In the genomic region with DNA sequence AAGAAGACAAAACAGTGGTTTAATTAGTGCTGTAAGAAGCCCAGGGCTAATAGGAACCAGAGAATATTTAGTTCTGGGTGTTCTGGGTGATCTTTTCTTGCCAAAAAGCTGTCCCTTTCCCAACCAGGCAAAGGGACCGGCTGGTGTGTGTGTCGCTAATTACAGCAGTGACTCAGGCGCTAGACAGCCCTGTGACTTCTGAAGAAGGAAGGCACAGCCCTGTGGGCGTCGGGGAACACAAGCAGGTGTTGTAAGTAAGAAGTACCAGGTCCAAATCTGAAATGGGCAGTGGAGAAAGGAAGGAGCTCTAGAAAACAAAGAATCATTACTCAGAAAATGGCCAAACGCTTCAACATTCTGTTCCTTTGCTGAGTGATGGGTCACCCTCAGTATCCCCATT, we compare ENCODE assay signal across 33 cellular contexts.
DNase-seq lines count a peak whose midpoint lies in the region; ATAC-seq, FAIRE-seq and TF ChIP-seq lines count a peak whose summit lies in the region.
"Had no signal": no experiment of that assay in that cellular context is flagged by ENCODE, and none has a peak within 500 bp of the region (broad histone marks: within the 10 kb centered on the region; RNA-seq: fewer than 3 reads in every experiment).

No MANE protein-coding gene starts in this region.

- no peak overlapping the region for H3K27ac Mint-ChIP-seq in type B pancreatic cell
- H3K27ac Mint-ChIP-seq: activated naive CD4-positive, alpha-beta T cell treated with anti-CD3 and anti-CD28 coated beads for 36 hours; activated T-helper 1 cell treated with anti-CD3 and anti-CD28 coated beads, Interleukin-12 subunit alpha, Interleukin-12 subunit beta, Interleukin-2, Interleukin-4 antibody, amounts not matched to agents 30 ng/mL and 10 ng/mL and 1 ng/mL, durations not matched to agents 14 hours and 24 hours and 36 hours; B cell; CD4-positive, alpha-beta memory T cell; T-helper 1 cell treated with Interleukin-12 subunit alpha and Interleukin-12 subunit beta and Interleukin-4 antibody, amounts not matched to agents 30 μg/mL and 1 μg/mL, for 36 hours had no signal

- H3K4me3 Mint-ChIP-seq in type B pancreatic cell: no peak overlapping the region
- H3K4me3 Mint-ChIP-seq: activated naive CD4-positive, alpha-beta T cell treated with anti-CD3 and anti-CD28 coated beads for 36 hours; activated T-helper 1 cell treated with anti-CD3 and anti-CD28 coated beads, Interleukin-12 subunit alpha, Interleukin-12 subunit beta, Interleukin-2, Interleukin-4 antibody, amounts not matched to agents 30 ng/mL and 10 ng/mL and 1 ng/mL, durations not matched to agents 14 hours and 24 hours and 36 hours; B cell; CD4-positive, alpha-beta memory T cell; nephron; T-helper 1 cell treated with Interleukin-12 subunit alpha and Interleukin-12 subunit beta and Interleukin-4 antibody, amounts not matched to agents 30 μg/mL and 1 μg/mL, for 36 hours had no signal

- no peaks in the 10 kb centered on the region for H4K20me1 ChIP-seq in K562 (replicated peaks; ENCODE audit: control insufficient read depth, insufficient read depth, low read length)

- no peak for TF ChIP-seq POLR2A in K562 (conservative IDR thresholded peaks at IDR 0.05)

- H3K9me3 ChIP-seq in left ventricle myocardium inferior (replicated peaks) (peaks cover 9% of the 10 kb centered on the region), K562 (replicated peaks; ENCODE audit: control insufficient read depth, insufficient read depth, low read depth, low read length) (0 out of 2 replicates have a peak, but pooled peaks cover 3% of the 10 kb centered on the region), colonic mucosa (no peaks in the 10 kb centered on the region)
- H3K9me3 ChIP-seq: esophagus squamous epithelium, mucosa of descending colon, pancreas, thoracic aorta had no signal

- peak overlapping the region; percentile 44 for H3K4me2 ChIP-seq in K562 (ENCODE audit: insufficient read depth, low read length)
- H3K4me2 ChIP-seq: hepatocyte, PC-9 had no signal

- POLR2A ChIA-PET in K562 (lab: Yijun Ruan, JAX): interaction anchor here (0.8 kb wide), 1 partner anchor 18 kb away, joined by 3 read pairs; no protein-coding TSS in a partner anchor

- H3K27me3 Mint-ChIP-seq in type B pancreatic cell: no peaks in the 10 kb centered on the region

- FAIRE-seq in K562 (lab: Jason Lieb, UNC): no peak
- FAIRE-seq: GM18507, pancreas, TTC549 had no signal

- H3K79me2 ChIP-seq in K562 (ENCODE audit: control insufficient read depth, insufficient read depth, low read length): no peaks in the 10 kb centered on the region
- H3K79me2 ChIP-seq: hepatocyte had no signal

- H3K9me1 ChIP-seq in K562 (ENCODE audit: control insufficient read depth, insufficient read depth, low read length): no peaks in the 10 kb centered on the region

- BruUV-seq in K562 (replicated peaks; lab: Mats Ljungman, UMichigan): no TSS peak

- peak; percentile 80 for ATAC-seq in K562
- ATAC-seq: activated CD4-positive, CD25-positive, alpha-beta regulatory T cell treated with anti-CD3 and anti-CD28 coated beads, Interleukin-2, amount 50 U/mL, for 24 hours; mucosa of descending colon; Right ventricle myocardium inferior; SK-N-SH treated with all-trans-retinoic acid at 6 μM for 48 hours; stimulated activated naive CD8-positive, alpha-beta T cell treated with anti-CD3 and anti-CD28 coated beads, Interleukin-15, Interleukin-2, amounts not matched to agents 100 U/mL and 50 U/mL, for 24 hours had no signal

- H3K4me3 ChIP-seq in left ventricle myocardium inferior: no peak overlapping the region
- no peak overlapping the region for H3K4me3 ChIP-seq in K562
- H3K4me3 ChIP-seq in colonic mucosa: no peak overlapping the region
- H3K4me3 ChIP-seq: esophagus squamous epithelium, hepatocyte, lung, mucosa of descending colon, pancreas, PC-9, thoracic aorta had no signal

- no peak for TF ChIP-seq RAD21 in K562 (CRISPR knock-in tag; conservative IDR thresholded peaks at IDR 0.05 in 1 of 2, IDR thresholded peaks at IDR 0.05 in 1 of 2)

- H3K36me3 Mint-ChIP-seq in type B pancreatic cell: peaks cover 4% of the 10 kb centered on the region
- H3K36me3 Mint-ChIP-seq: CD4-positive, alpha-beta memory T cell had no signal

- DNase-seq in cardiac septum (ENCODE audit: low spot score) (peak; percentile 27), left ventricle myocardium inferior (no peak), K562 (ENCODE audit: extremely low read depth in 1 of 4, low spot score in 3 of 4) (peak in 1 of 4 experiments; percentile 45), myocyte (ENCODE audit: low read depth) (peak; percentile 57), type B pancreatic cell (ENCODE audit: extremely low spot score, unreplicated experiment) (peak; percentile 29), NCI-H1105 (lab: John Stamatoyannopoulos, UW) (no peak), colonic mucosa (no peak), NCI-H345 treated with DMSO at 0.1 percent for 48 hours (lab: John Stamatoyannopoulos, UW; ENCODE audit: unreplicated experiment) (no peak)
- DNase-seq: activated CD4-positive, alpha-beta T cell treated with anti-CD3 and anti-CD28 coated beads, Interleukin-2, amount 50 U/mL, for 48 hours; activated CD8-positive, alpha-beta memory T cell treated with anti-CD3 and anti-CD28 coated beads, Interleukin-2, amount 50 U/mL, for 48 hours; activated naive CD4-positive, alpha-beta T cell treated with anti-CD3 and anti-CD28 coated beads for 36 hours; CD4-positive, alpha-beta memory T cell; esophagus squamous epithelium; foreskin melanocyte; mucosa of descending colon; NCI-H1092 treated with DMSO at 0.1 percent for 48 hours; NCI-H2107; pancreas; PC-9; stimulated activated CD4-positive, alpha-beta T cell treated with anti-CD3 and anti-CD28 coated beads, Interleukin-1b, Interleukin-23, amount 100 ng/mL, for 48 hours; stimulated activated naive CD8-positive, alpha-beta T cell treated with anti-CD3 and anti-CD28 coated beads, Interleukin-15, Interleukin-2, amounts not matched to agents 100 U/mL and 50 U/mL, for 24 hours had no signal

- no peak overlapping the region; a peak in 1 of 4 replicates for H3K9ac ChIP-seq in K562 (ENCODE audit: insufficient read depth in 1 of 2, low read depth in 2 of 2, low read length in 2 of 2)
- H3K9ac ChIP-seq in colonic mucosa (ENCODE audit: low read depth in 2 of 2, low read length in 2 of 2): no peak overlapping the region

- intact Hi-C loops in cardiac septum (cut with DNase I): no loop called here
- intact Hi-C loops in left ventricle myocardium inferior (cut with micrococcal nuclease): no loop called here
- intact Hi-C loops in K562 (cut with micrococcal nuclease): no loop called here
- intact Hi-C loops in colonic mucosa (cut with DNase I): no loop called here

- CTCF ChIA-PET in K562 (lab: Yijun Ruan, JAX; ENCODE audit: low intra/inter-chr PET ratio): interaction anchor here (0.7 kb wide), 1 partner anchor 1296 kb away, joined by 7 read pairs; no protein-coding TSS in a partner anchor

- H3K4me1 ChIP-seq in left ventricle myocardium inferior (no peaks in the 10 kb centered on the region), K562 (replicated peaks in 1 of 2; ENCODE audit: control insufficient read depth in 2 of 2, insufficient read depth in 2 of 2, low read length in 2 of 2) (no peaks in the 10 kb centered on the region; a peak in 2 of 5 replicates), colonic mucosa (no peaks in the 10 kb centered on the region)
- H3K4me1 ChIP-seq: esophagus squamous epithelium, pancreas had no signal

- no peak overlapping the region for H3K27ac ChIP-seq in left ventricle myocardium inferior (replicated peaks)
- no peak overlapping the region for H3K27ac ChIP-seq in K562 (ENCODE audit: extremely low read depth, low read depth, low read length)
- H3K27ac ChIP-seq in colonic mucosa: no peak overlapping the region
- H3K27ac ChIP-seq: esophagus squamous epithelium, hepatocyte, pancreas, PC-9, thoracic aorta had no signal

- H3K27me3 ChIP-seq in left ventricle myocardium inferior (ENCODE audit: low read depth) (peaks cover 28% of the 10 kb centered on the region), K562 (ENCODE audit: control insufficient read depth in 2 of 2, insufficient read depth in 2 of 2, low read length in 2 of 2) (peaks cover 0 to 2% of the 10 kb centered on the region in 2 experiments; a peak in 2 of 5 replicates), colonic mucosa (no peaks in the 10 kb centered on the region)
- H3K27me3 ChIP-seq: esophagus squamous epithelium, hepatocyte, pancreas had no signal

- no peak for TF ChIP-seq CTCF in left ventricle myocardium inferior (IDR thresholded peaks at IDR 0.05; ENCODE audit: borderline replicate concordance)
- no peak for TF ChIP-seq CTCF in K562 (IDR thresholded peaks at IDR 0.05 in 2 of 3, conservative IDR thresholded peaks at IDR 0.05 in 1 of 3; ENCODE audit: insufficient read depth in 2 of 3, low read depth in 1 of 3, low read length in 3 of 3)
- TF ChIP-seq CTCF in type B pancreatic cell (conservative IDR thresholded peaks at IDR 0.05): no peak
- no peak for TF ChIP-seq CTCF in colonic mucosa (IDR thresholded peaks at IDR 0.05)

- TF ChIP-seq EP300 in K562 (IDR thresholded peaks at IDR 0.05; ENCODE audit: low read length): no peak

- H3K9me3 Mint-ChIP-seq in type B pancreatic cell: no peaks in the 10 kb centered on the region
- H3K9me3 Mint-ChIP-seq: activated naive CD4-positive, alpha-beta T cell treated with anti-CD3 and anti-CD28 coated beads for 36 hours; activated T-helper 1 cell treated with anti-CD3 and anti-CD28 coated beads, Interleukin-12 subunit alpha, Interleukin-12 subunit beta, Interleukin-2, Interleukin-4 antibody, amounts not matched to agents 30 ng/mL and 10 ng/mL and 1 ng/mL, durations not matched to agents 14 hours and 24 hours and 36 hours; nephron; T-helper 1 cell treated with Interleukin-12 subunit alpha and Interleukin-12 subunit beta and Interleukin-4 antibody, amounts not matched to agents 30 μg/mL and 1 μg/mL, for 36 hours had no signal

- H3K4me1 Mint-ChIP-seq in type B pancreatic cell (ENCODE audit: unreplicated experiment): peaks cover 9% of the 10 kb centered on the region
- H3K4me1 Mint-ChIP-seq: B cell; CD4-positive, alpha-beta memory T cell had no signal

- H2AFZ ChIP-seq in K562 (ENCODE audit: low read depth, low read length): peak overlapping the region; percentile 79
- H2AFZ ChIP-seq: hepatocyte, PC-9 had no signal

- no peaks in the 10 kb centered on the region for H3K36me3 ChIP-seq in left ventricle myocardium inferior
- H3K36me3 ChIP-seq in K562 (ENCODE audit: control insufficient read depth, insufficient read depth, low read length): no peaks in the 10 kb centered on the region
- H3K36me3 ChIP-seq in colonic mucosa: no peaks in the 10 kb centered on the region
- H3K36me3 ChIP-seq: esophagus squamous epithelium, pancreas, thoracic aorta had no signal

- 6% methylated on average over 6 of the region's 6 CpGs for WGBS in K562 (ENCODE audit: insufficient coverage, low coverage, missing lambda C conversion rate)

- in situ Hi-C loops in K562 (cut with MboI): no loop called here

TF ChIP-seq in K562, 482 proteins besides CTCF, POLR2A, EP300 and RAD21 (continues in another document):
- no peak for TF ChIP-seq RBM34 (IDR thresholded peaks at IDR 0.05; ENCODE audit: borderline replicate concordance, insufficient read depth, low read length)
- no peak for TF ChIP-seq NFIC (IDR thresholded peaks at IDR 0.05)
- no peak for TF ChIP-seq ZBTB7A (IDR thresholded peaks at IDR 0.05; ENCODE audit: borderline replicate concordance, control insufficient read depth, low read depth, low read length)

Comparison
In these comparisons a context has a peak if more than half of its experiments do, and no peak if none do; other contexts are left out.
1. DNase-seq: peak in cardiac septum (single experiment), myocyte (single experiment) and type B pancreatic cell (single experiment); none in left ventricle myocardium inferior (single experiment), NCI-H1105 (single experiment), colonic mucosa (single experiment) and NCI-H345 treated with DMSO at 0.1 percent for 48 hours (single experiment).